43 cellular contexts compared by ENCODE assay signal in genomic region chr9:135639196-135639595, GRCh38. TPM values are rescaled to one million over a fixed set of nuclear protein-coding genes. Genes with fewer than 3 reads are reported as not detected.
"Had no signal": no experiment of that assay in that cellular context is flagged by ENCODE, and none has a peak within 500 bp of the region (broad histone marks: within the 10 kb centered on the region; RNA-seq: fewer than 3 reads in every experiment).

TSS of gene GLT6D1 (minus strand) at chr9:135639540. CDS start at chr9:135639187, 353 bp downstream.

- H3K36me3 Mint-ChIP-seq: activated naive CD4-positive, alpha-beta T cell treated with anti-CD3 and anti-CD28 coated beads, Interleukin-2, amount 10 ng/mL, durations not matched to agents 7 days and 5 days; activated naive CD8-positive, alpha-beta T cell; activated naive CD8-positive, alpha-beta T cell treated with anti-CD3 and anti-CD28 coated beads for 36 hours; activated naive CD8-positive, alpha-beta T cell treated with anti-CD3 and anti-CD28 coated beads, Interleukin-2, amount 10 ng/mL, durations not matched to agents 7 days and 5 days; brain had no signal

- H3K27me3 ChIP-seq: ascending aorta, body of pancreas, brain microvascular endothelial cell, cardiac muscle cell had no signal

- H3K27ac ChIP-seq: adrenal gland, ascending aorta, body of pancreas, brain microvascular endothelial cell, breast epithelium, cardiac muscle cell had no signal

- H3K9me3 ChIP-seq: adrenal gland had no signal

- DNase-seq: activated effector memory CD4-positive, alpha-beta T cell treated with anti-CD3 and anti-CD28 coated beads, Interleukin-2, amount 50 U/mL, for 16 hours; activated effector memory CD4-positive, alpha-beta T cell treated with Interleukin-2 at 50 U/mL for 16 hours; activated gamma-delta T cell; activated gamma-delta T cell treated with Interleukin-2 at 50 U/mL for 16 hours; activated naive CD4-positive, alpha-beta T cell; activated naive CD4-positive, alpha-beta T cell treated with anti-CD3 and anti-CD28 coated beads for 36 hours; activated naive CD4-positive, alpha-beta T cell treated with anti-CD3 and anti-CD28 coated beads, Interleukin-2, amount 10 ng/mL, durations not matched to agents 7 days and 5 days; activated naive CD4-positive, alpha-beta T cell treated with anti-CD3 and anti-CD28 coated beads, Interleukin-2, amount 50 U/mL, for 16 hours; activated naive CD4-positive, alpha-beta T cell treated with Interleukin-2 at 50 U/mL for 16 hours; activated naive CD8-positive, alpha-beta T cell treated with anti-CD3 and anti-CD28 coated beads for 36 hours; activated naive CD8-positive, alpha-beta T cell treated with anti-CD3 and anti-CD28 coated beads, Interleukin-2, amount 10 ng/mL, durations not matched to agents 7 days and 5 days; activated naive CD8-positive, alpha-beta T cell treated with anti-CD3 and anti-CD28 coated beads, Interleukin-2, amount 50 U/mL, for 24 hours; activated T-cell treated with anti-CD3 and anti-CD28 coated beads for 4 hours; activated T-cell treated with anti-CD3 and anti-CD28 coated beads, Interleukin-2, amount 50 U/mL, for 1 hour; activated T-cell treated with anti-CD3 and anti-CD28 coated beads, Interleukin-2, amount 50 U/mL, for 24 hours; activated T-cell treated with anti-CD3 and anti-CD28 coated beads, Interleukin-2, amount 50 U/mL, for 4 hours; activated T-cell treated with anti-CD3 and anti-CD28 coated beads, Interleukin-2, amount 50 U/mL, for 48 hours; activated T-cell treated with anti-CD3 and anti-CD28 coated beads, Interleukin-2, amount 50 U/mL, for 72 hours; adrenal gland; amniotic stem cell; amygdala; anterior cingulate cortex; aorta; body of pancreas; brain microvascular endothelial cell; caudate nucleus; central memory CD4-positive, alpha-beta T cell; cerebellar nuclear complex had no signal

- H3K4me1 Mint-ChIP-seq: activated naive CD4-positive, alpha-beta T cell treated with anti-CD3 and anti-CD28 coated beads, Interleukin-2, amount 10 ng/mL, durations not matched to agents 7 days and 5 days; activated naive CD4-positive, alpha-beta T cell treated with anti-CD3 and anti-CD28 coated beads, Interleukin-2, amount 50 U/mL, for 24 hours; activated naive CD8-positive, alpha-beta T cell treated with anti-CD3 and anti-CD28 coated beads for 36 hours; activated naive CD8-positive, alpha-beta T cell treated with anti-CD3 and anti-CD28 coated beads, Interleukin-2, amount 10 ng/mL, durations not matched to agents 7 days and 5 days; activated naive CD8-positive, alpha-beta T cell treated with anti-CD3 and anti-CD28 coated beads, Interleukin-2, amount 50 U/mL, for 24 hours; activated T-helper 17 cell treated with anti-CD3 and anti-CD28 coated beads, Interleukin-2, amount 50 U/mL, for 72 hours; brain; central memory CD8-positive, alpha-beta T cell had no signal

- H3K27ac Mint-ChIP-seq: activated naive CD4-positive, alpha-beta T cell treated with anti-CD3 and anti-CD28 coated beads for 36 hours; activated naive CD4-positive, alpha-beta T cell treated with anti-CD3 and anti-CD28 coated beads, Interleukin-2, amount 10 ng/mL, durations not matched to agents 7 days and 5 days; activated naive CD4-positive, alpha-beta T cell treated with anti-CD3 and anti-CD28 coated beads, Interleukin-2, amount 50 U/mL, for 24 hours; activated naive CD4-positive, alpha-beta T cell treated with anti-CD3 and anti-CD28 coated beads, Interleukin-2, amount 50 U/mL, for 72 hours; activated naive CD8-positive, alpha-beta T cell; activated naive CD8-positive, alpha-beta T cell treated with anti-CD3 and anti-CD28 coated beads for 36 hours; activated naive CD8-positive, alpha-beta T cell treated with anti-CD3 and anti-CD28 coated beads, Interleukin-2, amount 10 ng/mL, durations not matched to agents 7 days and 5 days; activated naive CD8-positive, alpha-beta T cell treated with anti-CD3 and anti-CD28 coated beads, Interleukin-2, amount 50 U/mL, for 24 hours; activated T-cell treated with anti-CD3 and anti-CD28 coated beads, Interleukin-2, amount 50 U/mL, for 24 hours; activated T-cell treated with anti-CD3 and anti-CD28 coated beads, Interleukin-2, amount 50 U/mL, for 72 hours; activated T-helper 1 cell treated with anti-CD3 and anti-CD28 coated beads, Interleukin-12 subunit alpha, Interleukin-12 subunit beta, Interleukin-2, Interleukin-4 antibody, amounts not matched to agents 30 ng/mL and 10 ng/mL and 1 ng/mL, durations not matched to agents 14 hours and 24 hours and 36 hours; activated T-helper 17 cell treated with anti-CD3 and anti-CD28 coated beads, Interleukin-2, amount 50 U/mL, for 72 hours; activated T-helper 2 cell treated with anti-CD3 and anti-CD28 coated beads, Interferon-gamma antibody, Interleukin-2, Interleukin-4, amounts not matched to agents 10 μg/mL and 5 μg/mL and 100 μg/mL, durations not matched to agents 14 hours and 24 hours and 36 hours; brain had no signal

- H3K4me3 Mint-ChIP-seq: activated naive CD4-positive, alpha-beta T cell treated with anti-CD3 and anti-CD28 coated beads for 36 hours; activated naive CD4-positive, alpha-beta T cell treated with anti-CD3 and anti-CD28 coated beads, Interleukin-2, amount 10 ng/mL, durations not matched to agents 7 days and 5 days; activated naive CD4-positive, alpha-beta T cell treated with anti-CD3 and anti-CD28 coated beads, Interleukin-2, amount 50 U/mL, for 24 hours; activated naive CD8-positive, alpha-beta T cell; activated naive CD8-positive, alpha-beta T cell treated with anti-CD3 and anti-CD28 coated beads for 36 hours; activated naive CD8-positive, alpha-beta T cell treated with anti-CD3 and anti-CD28 coated beads, Interleukin-2, amount 10 ng/mL, durations not matched to agents 7 days and 5 days; activated naive CD8-positive, alpha-beta T cell treated with anti-CD3 and anti-CD28 coated beads, Interleukin-2, amount 50 U/mL, for 24 hours; activated T-cell treated with anti-CD3 and anti-CD28 coated beads, Interleukin-2, amount 50 U/mL, for 24 hours; activated T-cell treated with anti-CD3 and anti-CD28 coated beads, Interleukin-2, amount 50 U/mL, for 4 hours; activated T-cell treated with anti-CD3 and anti-CD28 coated beads, Interleukin-2, amount 50 U/mL, for 72 hours; activated T-helper 1 cell treated with anti-CD3 and anti-CD28 coated beads, Interleukin-12 subunit alpha, Interleukin-12 subunit beta, Interleukin-2, Interleukin-4 antibody, amounts not matched to agents 30 ng/mL and 10 ng/mL and 1 ng/mL, durations not matched to agents 14 hours and 24 hours and 36 hours; activated T-helper 17 cell treated with anti-CD3 and anti-CD28 coated beads, Interleukin-2, amount 50 U/mL, for 72 hours; brain; central memory CD8-positive, alpha-beta T cell had no signal

- ATAC-seq: activated naive CD4-positive, alpha-beta T cell treated with anti-CD3 and anti-CD28 coated beads, Interleukin-2, amount 50 U/mL, for 72 hours; activated naive CD8-positive, alpha-beta T cell treated with anti-CD3 and anti-CD28 coated beads, Interleukin-2, amount 50 U/mL, for 24 hours; activated T-cell treated with anti-CD3 and anti-CD28 coated beads, Interleukin-2, amount 50 U/mL, for 4 hours; activated T-cell treated with anti-CD3 and anti-CD28 coated beads, Interleukin-2, amount 50 U/mL, for 72 hours; activated T-helper 17 cell treated with anti-CD3 and anti-CD28 coated beads, Interleukin-2, amount 50 U/mL, for 72 hours; body of pancreas had no signal

- H3K4me1 ChIP-seq: adrenal gland, ascending aorta, body of pancreas, breast epithelium had no signal

- H3K4me3 ChIP-seq: adrenal gland, ascending aorta, body of pancreas, breast epithelium, cardiac muscle cell had no signal

- H3K36me3 ChIP-seq: adrenal gland, ascending aorta, brain microvascular endothelial cell, breast epithelium, cardiac muscle cell had no signal

- H3K9me3 Mint-ChIP-seq: central memory CD8-positive, alpha-beta T cell had no signal

RNA-seq across cellular contexts. Expression of gene GLT6D1, which starts in this region (rescaled TPM):
- total RNA-seq: activated naive CD4-positive, alpha-beta T cell treated with anti-CD3 and anti-CD28 coated beads for 36 hours; activated naive CD4-positive, alpha-beta T cell treated with anti-CD3 and anti-CD28 coated beads, Interleukin-2, amount 50 U/mL, for 72 hours; activated naive CD8-positive, alpha-beta T cell treated with anti-CD3 and anti-CD28 coated beads for 36 hours; activated naive CD8-positive, alpha-beta T cell treated with anti-CD3 and anti-CD28 coated beads, Interleukin-2, amount 10 ng/mL, durations not matched to agents 7 days and 5 days; activated T-cell treated with anti-CD3 and anti-CD28 coated beads, Interleukin-2, amount 50 U/mL, for 4 hours; activated T-cell treated with anti-CD3 and anti-CD28 coated beads, Interleukin-2, amount 50 U/mL, for 72 hours; activated T-helper 1 cell treated with anti-CD3 and anti-CD28 coated beads, Interleukin-12 subunit alpha, Interleukin-12 subunit beta, Interleukin-2, Interleukin-4 antibody, amounts not matched to agents 30 ng/mL and 10 ng/mL and 1 ng/mL, durations not matched to agents 14 hours and 24 hours and 36 hours; activated T-helper 17 cell treated with anti-CD3 and anti-CD28 coated beads, Interleukin-2, amount 50 U/mL, for 72 hours; activated T-helper 2 cell treated with anti-CD3 and anti-CD28 coated beads, Interferon-gamma antibody, Interleukin-2, Interleukin-4, amounts not matched to agents 10 μg/mL and 5 μg/mL and 100 μg/mL, durations not matched to agents 14 hours and 24 hours and 36 hours; adrenal gland; aorta; ascending aorta; astrocyte; body of pancreas; breast epithelium; bronchial epithelial cell; cardiac muscle cell; cardiac septum; cerebellum had no signal
